Comparison of ENCODE assay signal across 10 cellular contexts in the genomic region with DNA sequence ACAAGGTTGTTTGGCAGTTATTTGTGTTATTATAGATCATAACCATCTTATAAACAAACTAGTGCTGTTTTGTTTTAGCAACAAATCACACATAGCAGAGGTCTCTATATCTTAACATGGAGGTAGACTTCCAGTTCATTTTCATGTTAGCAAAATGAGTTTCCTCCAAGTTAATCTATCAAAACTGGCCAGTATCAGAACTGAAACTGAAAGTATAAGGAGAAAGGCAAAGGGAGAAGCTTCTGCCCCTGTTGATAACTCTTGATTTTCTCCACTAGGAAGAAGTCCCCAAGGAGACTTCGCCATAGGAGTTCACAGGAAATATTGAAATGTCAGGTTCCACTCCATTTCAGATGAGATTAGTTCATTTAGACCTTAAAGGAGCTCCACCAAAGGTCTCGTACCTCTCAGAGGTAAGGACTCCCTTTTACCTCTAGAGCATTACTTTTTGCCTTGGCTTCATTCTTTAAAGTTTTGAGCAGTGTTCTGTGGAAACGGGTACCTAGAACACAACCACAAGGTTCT. TPM values are rescaled to one million over a fixed set of nuclear protein-coding genes. Genes with fewer than 3 reads are reported as not detected.
DNase-seq lines count a peak whose midpoint lies in the region; ATAC-seq and TF ChIP-seq lines count a peak whose summit lies in the region.
"Had no signal": no experiment of that assay in that cellular context is flagged by ENCODE, and none has a peak within 500 bp of the region (broad histone marks: within the 10 kb centered on the region; RNA-seq: fewer than 3 reads in every experiment).

No MANE protein-coding gene starts in this region.

- no peak overlapping the region for H2AK5ac ChIP-seq in IMR-90 (ENCODE audit: low read depth, low read length)

- no peak overlapping the region for H2BK20ac ChIP-seq in IMR-90 (ENCODE audit: low read depth, low read length)

- CTCF ChIA-PET in IMR-90 (lab: Yijun Ruan, JAX) = no interaction called here

- in situ Hi-C loops in IMR-90 (cut with MboI; ENCODE audit: low sequenced_read_pairs) = no loop called here

- DNase-seq in AG10803 (ENCODE audit: low read depth) (no peak), IMR-90 (no peak), ascending aorta (ENCODE audit: low spot score in 2 of 2) (no peak), mesothelial cell of epicardium (ENCODE audit: low spot score in 2 of 2, unreplicated experiment in 2 of 2) (no peak), T1000 (lab: John Stamatoyannopoulos, UW) (no peak), NCI-H748 (lab: John Stamatoyannopoulos, UW; ENCODE audit: unreplicated experiment) (no peak), testis (no peak)
- DNase-seq: stimulated activated CD4-positive, alpha-beta T cell treated with anti-CD3 and anti-CD28 coated beads, Interleukin-4, amount 100 ng/mL, for 24 hours had no signal

- H3K27ac ChIP-seq in IMR-90 (ENCODE audit: insufficient read depth, low read length) (no peak overlapping the region), ascending aorta (no peak overlapping the region), testis (no peak overlapping the region)

- no peaks in the 10 kb centered on the region for H3K27me3 ChIP-seq in IMR-90 (ENCODE audit: control insufficient read depth, insufficient read depth, low read length)
- no peaks in the 10 kb centered on the region for H3K27me3 ChIP-seq in ascending aorta
- H3K27me3 ChIP-seq in testis = no peaks in the 10 kb centered on the region

- WGBS in IMR-90 (ENCODE audit: extremely low coverage in 2 of 2, insufficient read length in 1 of 2), 2 experiments = 100% methylated on average over 1 of the region's 3 CpGs; no CpG with 5 or more reads in 1 of the 2 experiments
- WGBS in testis, 2 donors = 83 to 91% methylated on average over 3 of the region's 3 CpGs

- H4K8ac ChIP-seq in IMR-90 (ENCODE audit: low read depth in 2 of 2, low read length in 2 of 2) = peak overlapping the region in 1 of 2 experiments; percentile 62; a peak in 1 of 4 replicates

- TF ChIP-seq RAD21 in IMR-90 (IDR thresholded peaks at IDR 0.05; ENCODE audit: low read length) = no peak

- intact Hi-C loops in IMR-90 (cut with micrococcal nuclease) = no loop called here
- intact Hi-C loops in ascending aorta (cut with DNase I) = loop anchor here (2.0 kb wide), 1 partner anchor 77 kb away; no protein-coding TSS in a partner anchor
- intact Hi-C loops in testis (cut with DNase I; ENCODE audit: low total_unique reads) = loop anchor here (10.0 kb wide), 1 partner anchor 65 kb away; the partner anchor contains the start of gene TEX19

- peaks cover 35% of the 10 kb centered on the region for H3K36me3 Mint-ChIP-seq in mesothelial cell of epicardium

- ATAC-seq in IMR-90 (ENCODE audit: low read depth) (no peak), GM21360 (IDR thresholded peaks at IDR 0.05; ENCODE audit: unreplicated experiment) (no peak)

- no peak overlapping the region for H3K18ac ChIP-seq in IMR-90 (ENCODE audit: low read depth, low read length)

- dilution Hi-C loops in IMR-90 (cut with HindIII; ENCODE audit: low sequenced_read_pairs, unreplicated experiment) = no loop called here

- no peak overlapping the region for H2AK9ac ChIP-seq in IMR-90 (replicated peaks; ENCODE audit: low read depth, low read length, poor library complexity)

- no peak overlapping the region for H4K91ac ChIP-seq in IMR-90 (ENCODE audit: insufficient read depth, low read depth, low read length)

- no peak overlapping the region for H2AFZ ChIP-seq in IMR-90 (replicated peaks; ENCODE audit: low read length, poor library complexity)

- TF ChIP-seq POLR2A in IMR-90 (IDR thresholded peaks at IDR 0.05; ENCODE audit: low read depth, low read length) = no peak
- TF ChIP-seq POLR2A in testis (IDR thresholded peaks at IDR 0.05) = no peak

- H3K79me1 ChIP-seq in IMR-90 (ENCODE audit: low read depth in 1 of 2, low read length in 2 of 2) = peaks cover 0 to 11% of the 10 kb centered on the region in 2 experiments; a peak in 1 of 4 replicates

- POLR2A ChIA-PET in IMR-90 (lab: Charles Lee; ENCODE audit: unreplicated experiment) = no interaction called here

- peaks cover 12% of the 10 kb centered on the region for H3K9me3 Mint-ChIP-seq in mesothelial cell of epicardium

- no peak for TF ChIP-seq CTCF in AG10803 (conservative IDR thresholded peaks at IDR 0.05; ENCODE audit: low read length)
- no peak for TF ChIP-seq CTCF in IMR-90 (conservative IDR thresholded peaks at IDR 0.05; ENCODE audit: low read depth, low read length)
- no peak for TF ChIP-seq CTCF in ascending aorta (IDR thresholded peaks at IDR 0.05)
- TF ChIP-seq CTCF in mesothelial cell of epicardium (IDR thresholded peaks at IDR 0.05; ENCODE audit: unreplicated experiment) = no peak
- no peak for TF ChIP-seq CTCF in testis (IDR thresholded peaks at IDR 0.05)

- no peak overlapping the region for H3K9ac ChIP-seq in IMR-90 (ENCODE audit: low read depth, low read length)

- no TSS peak for BruUV-seq in IMR-90 (replicated peaks; lab: Mats Ljungman, UMichigan)

- peak overlapping the region; percentile 77 for H3K4me3 ChIP-seq in AG10803 (ENCODE audit: low read length)
- H3K4me3 ChIP-seq in IMR-90 (ENCODE audit: insufficient read depth, low read depth, low read length) = peak overlapping the region; percentile 6; the same call in 1 of the 2 replicates
- H3K4me3 ChIP-seq in ascending aorta = peak overlapping the region; percentile 79 to 96
- no peak overlapping the region for H3K4me3 ChIP-seq in testis

- no peak overlapping the region for H2BK120ac ChIP-seq in IMR-90 (ENCODE audit: low read depth, low read length)

- no peak overlapping the region for H3K14ac ChIP-seq in IMR-90 (replicated peaks; ENCODE audit: low read depth, low read length)

- no peak overlapping the region for H4K5ac ChIP-seq in IMR-90 (ENCODE audit: low read depth, low read length)

- peaks cover 16% of the 10 kb centered on the region for H4K20me1 ChIP-seq in IMR-90 (ENCODE audit: insufficient read depth, low read length)

- H3K4ac ChIP-seq in IMR-90 (ENCODE audit: low read depth, low read length) = no peak overlapping the region

- H3K23ac ChIP-seq in IMR-90 (ENCODE audit: low read depth, low read length) = no peak overlapping the region

- H2BK5ac ChIP-seq in IMR-90 (ENCODE audit: low read depth, low read length, poor library complexity, severe bottlenecking) = no peak overlapping the region

- H3K27me3 Mint-ChIP-seq in mesothelial cell of epicardium (ENCODE audit: low read depth) = no peaks in the 10 kb centered on the region

- 0 out of 2 replicates have a peak, but pooled peaks cover 4% of the 10 kb centered on the region for H3K9me1 ChIP-seq in IMR-90 (ENCODE audit: insufficient read depth, low read length)

- H3K36me3 ChIP-seq in IMR-90 (ENCODE audit: control insufficient read depth, insufficient read depth, low read length) (peaks cover 2% of the 10 kb centered on the region; the same call in 1 of the 2 replicates), ascending aorta (no peaks in the 10 kb centered on the region), testis (ENCODE audit: low read depth, missing control alignments) (no peaks in the 10 kb centered on the region)

- H3K9me3 ChIP-seq in IMR-90 (ENCODE audit: control insufficient read depth, insufficient read depth, low read length) = peaks cover 5% of the 10 kb centered on the region; the same call in 1 of the 2 replicates
- H3K9me3 ChIP-seq in ascending aorta = peaks cover 0 to 6% of the 10 kb centered on the region in 2 donors
- no peaks in the 10 kb centered on the region for H3K9me3 ChIP-seq in testis

- no peak overlapping the region for H3K27ac Mint-ChIP-seq in mesothelial cell of epicardium

- H3K4me1 ChIP-seq in IMR-90 (ENCODE audit: control insufficient read depth, insufficient read depth, low read length) = no peaks in the 10 kb centered on the region
- peaks cover 6 to 10% of the 10 kb centered on the region in 2 donors for H3K4me1 ChIP-seq in ascending aorta
- H3K4me1 ChIP-seq in testis = peaks cover 17% of the 10 kb centered on the region

- no peak overlapping the region for H2BK15ac ChIP-seq in IMR-90 (ENCODE audit: low read depth, low read length)

- peak overlapping the region; percentile 98; the same call in 1 of the 2 replicates for H3K4me2 ChIP-seq in IMR-90 (ENCODE audit: low read depth, low read length)

- peak overlapping the region; percentile 78 for H3K4me3 Mint-ChIP-seq in mesothelial cell of epicardium

- peaks cover 15% of the 10 kb centered on the region for H3K4me1 Mint-ChIP-seq in mesothelial cell of epicardium

- no peak overlapping the region for H3K56ac ChIP-seq in IMR-90 (ENCODE audit: extremely low read depth, insufficient read depth, low read length)

RNA-seq across cellular contexts. Expression of gene OGFOD3, which starts 1.1 kb away (rescaled TPM):
- total RNA-seq in IMR-90 (2012; rRNA removed) = 24.4 and 25.3 TPM in 2 replicates
- 33.4 and 34.5 TPM in 2 replicates for polyA plus RNA-seq in IMR-90 (2012; rRNA removed)
- 31.1 and 43.7 TPM in 2 replicates for polyA plus RNA-seq in IMR-90 (2012; cell fraction: cytosol; rRNA removed)
- 18.5 and 32.9 TPM in 2 replicates for polyA plus RNA-seq in IMR-90 (2012; cell fraction: nucleus; rRNA removed; ENCODE audit: low replicate concordance)
- total RNA-seq in ascending aorta = 36.6 TPM
- total RNA-seq in mesothelial cell of epicardium = 36.6 to 40.3 TPM (median 39.3 TPM) in 3 replicates
- total RNA-seq in testis = 10 to 100 TPM; 28.9 to 37.4 TPM
- polyA plus RNA-seq in testis (ENCODE audit: insufficient read depth, low read depth, low replicate concordance) = 19.6 TPM

RNA-seq across cellular contexts. Expression of gene HEXD, which starts 1.4 kb away (rescaled TPM):
- total RNA-seq in IMR-90 (2012; rRNA removed) (3.8 and 4.2 TPM in 2 replicates), ascending aorta (40.4 TPM), mesothelial cell of epicardium (75.3 to 82.8 TPM (median 76.3 TPM) in 3 replicates), testis (10 to 100 TPM; 90.9 to 95.3 TPM)
- polyA plus RNA-seq in IMR-90 (2012; rRNA removed) (9.2 and 9.5 TPM in 2 replicates), testis (ENCODE audit: insufficient read depth, low read depth, low replicate concordance) (24.4 TPM)
- polyA plus RNA-seq in IMR-90 (2012; cell fraction: cytosol; rRNA removed) = 5.6 and 10.0 TPM in 2 replicates
- polyA plus RNA-seq in IMR-90 (2012; cell fraction: nucleus; rRNA removed; ENCODE audit: low replicate concordance) = 76.9 and 127 TPM in 2 replicates

RNA-seq across cellular contexts. Expression of gene CYBC1, which starts 31.0 kb away (rescaled TPM):
- total RNA-seq in IMR-90 (2012; rRNA removed) = 61.1 and 75.1 TPM in 2 replicates
- 76.7 and 89.0 TPM in 2 replicates for polyA plus RNA-seq in IMR-90 (2012; rRNA removed)
- 84.4 and 115 TPM in 2 replicates for polyA plus RNA-seq in IMR-90 (2012; cell fraction: cytosol; rRNA removed)
- polyA plus RNA-seq in IMR-90 (2012; cell fraction: nucleus; rRNA removed; ENCODE audit: low replicate concordance) = 201 and 366 TPM in 2 replicates
- 124 TPM for total RNA-seq in ascending aorta
- total RNA-seq in mesothelial cell of epicardium = 86.7 to 93.0 TPM (median 88.1 TPM) in 3 replicates
- 10 to 100 TPM; 61.1 to 88.2 TPM for total RNA-seq in testis
- 46.3 TPM for polyA plus RNA-seq in testis (ENCODE audit: insufficient read depth, low read depth, low replicate concordance)

RNA-seq across cellular contexts. Expression of gene NARF, which starts 39.0 kb away (rescaled TPM):
- 70.8 and 83.7 TPM in 2 replicates for total RNA-seq in IMR-90 (2012; rRNA removed)
- polyA plus RNA-seq in IMR-90 (2012; rRNA removed) = 88.8 and 94.8 TPM in 2 replicates
- polyA plus RNA-seq in IMR-90 (2012; cell fraction: cytosol; rRNA removed) = 72.3 and 101 TPM in 2 replicates
- 89.0 and 135 TPM in 2 replicates for polyA plus RNA-seq in IMR-90 (2012; cell fraction: nucleus; rRNA removed; ENCODE audit: low replicate concordance)
- total RNA-seq in ascending aorta = 38.3 TPM
- total RNA-seq in mesothelial cell of epicardium = 116 to 123 TPM (median 122 TPM) in 3 replicates
- total RNA-seq in testis = 100 to 1,000 TPM; 115 to 130 TPM
- polyA plus RNA-seq in testis (ENCODE audit: insufficient read depth, low read depth, low replicate concordance) = 161 TPM

RNA-seq across cellular contexts. Expression of gene UTS2R, which starts 48.0 kb away (rescaled TPM):
- not detected in 2 replicates for total RNA-seq in IMR-90 (2012; rRNA removed)
- not detected in 2 replicates for polyA plus RNA-seq in IMR-90 (2012; rRNA removed)
- not detected in 2 replicates for polyA plus RNA-seq in IMR-90 (2012; cell fraction: cytosol; rRNA removed)
- polyA plus RNA-seq in IMR-90 (2012; cell fraction: nucleus; rRNA removed; ENCODE audit: low replicate concordance) = not detected in 2 replicates
- not detected for total RNA-seq in ascending aorta
- 6.1 to 7.6 TPM (median 6.5 TPM) in 3 replicates for total RNA-seq in mesothelial cell of epicardium
- total RNA-seq in testis = 10 to 100 TPM in 1 of 2 donors, 1 to 10 TPM in 1; 3.8 to 28.1 TPM
- polyA plus RNA-seq in testis (ENCODE audit: insufficient read depth, low read depth, low replicate concordance) = 0.32 TPM
- total RNA-seq: bronchial epithelial cell had no signal

Comparison
In these comparisons a context has a peak if more than half of its experiments do, and no peak if none do; other contexts are left out.
1. H3K4me3 ChIP-seq: peak in AG10803 (single experiment), IMR-90 (single experiment) and ascending aorta (2 of 2); none in testis (0 of 2).